24 cellular contexts compared by ENCODE assay signal in genomic region chr2:96477458-96477857, GRCh38. TPM values are rescaled to one million over a fixed set of nuclear protein-coding genes. Genes with fewer than 3 reads are reported as not detected.
"Had no signal": no experiment of that assay in that cellular context is flagged by ENCODE, and none has a peak within 500 bp of the region (broad histone marks: within the 10 kb centered on the region; RNA-seq: fewer than 3 reads in every experiment).

No MANE protein-coding gene starts in this region.

- H3K27ac ChIP-seq: KMS-11, SJSA1, SK-N-MC had no signal

- H3K9ac ChIP-seq: KMS-11 had no signal

- H3K9me3 ChIP-seq: SJSA1 had no signal

- ATAC-seq: HepG2, Panc1 had no signal

- H3K36me3 ChIP-seq: SJSA1 had no signal

- H3K4me3 ChIP-seq: SJSA1, SK-N-MC had no signal

- H3K4me2 ChIP-seq: KMS-11 had no signal

- H3K4me1 ChIP-seq: SJSA1 had no signal

- DNase-seq: IMR-90, Kasumi-1, MM.1S, NCI-H1105, NCI-H1417, NCI-H1436 treated with DMSO at 0.1 percent for 48 hours, NCI-H1694, NCI-H187 treated with DMSO at 0.1 percent for 48 hours, NCI-H2029 treated with DMSO at 0.1 percent for 48 hours, NCI-H2171 treated with DMSO at 0.1 percent for 48 hours, NCI-H2227 treated with DMSO at 0.1 percent for 48 hours, NCI-H524, NCI-H526 treated with DMSO at 0.1 percent for 48 hours, NCI-H748 treated with DMSO at 0.1 percent for 48 hours, Right ventricle myocardium superior, RPMI8226, SIG-M5 had no signal

RNA-seq across cellular contexts. Expression of gene NEURL3, which starts 27.7 kb away (rescaled TPM):
- total RNA-seq: HT1080, IMR-90, NCI-H460, Right ventricle myocardium superior, SJSA1 had no signal
- polyA plus RNA-seq: IMR-90 had no signal
